Comparison of ENCODE assay signal across 10 cellular contexts in the genomic region with DNA sequence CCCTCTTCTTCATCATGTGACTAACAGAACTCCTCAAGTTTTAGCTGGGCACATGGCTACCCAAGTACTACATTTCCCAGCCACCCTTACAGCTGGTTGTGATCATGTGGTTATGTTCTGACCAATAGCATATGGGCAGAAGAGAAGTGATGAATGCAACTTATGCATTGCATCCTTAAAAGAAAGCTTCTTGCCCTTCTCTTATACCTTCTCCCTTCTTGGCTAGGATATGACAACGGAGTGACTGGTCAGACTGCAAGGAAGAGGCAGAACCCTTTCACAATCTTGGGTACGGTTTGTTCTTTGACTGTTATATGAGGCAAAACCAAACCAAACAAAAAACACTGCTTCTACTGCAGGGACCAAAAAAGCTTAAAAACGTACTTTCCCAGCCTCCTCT.
A peak's percentile ranks its signal among the peaks of the same experiment; 100 is the strongest.
DNase-seq lines count a peak whose midpoint lies in the region; ATAC-seq and TF ChIP-seq lines count a peak whose summit lies in the region.
"Had no signal": no experiment of that assay in that cellular context is flagged by ENCODE, and none has a peak within 500 bp of the region (broad histone marks: within the 10 kb centered on the region; RNA-seq: fewer than 3 reads in every experiment).

No MANE protein-coding gene starts in this region.

- no peak overlapping the region; the same call in 1 of the 2 replicates for H2BK20ac ChIP-seq in IMR-90 (ENCODE audit: low read depth, low read length)

- peaks cover 10% of the 10 kb centered on the region; the same call in 1 of the 2 replicates for H3K9me1 ChIP-seq in IMR-90 (ENCODE audit: insufficient read depth, low read length)

- H3K27ac ChIP-seq in IMR-90 (ENCODE audit: insufficient read depth, low read length) (no peak overlapping the region), mammary epithelial cell (ENCODE audit: insufficient read depth, low read depth, low read length) (no peak overlapping the region), psoas muscle (no peak overlapping the region), Peyer's patch (peak overlapping the region in 1 of 4 donors; percentile 27)

- H2BK5ac ChIP-seq in IMR-90 (ENCODE audit: low read depth, low read length, poor library complexity, severe bottlenecking): peak overlapping the region; percentile 42

- H2AFZ ChIP-seq in IMR-90 (replicated peaks; ENCODE audit: low read length, poor library complexity): no peak overlapping the region
- peak overlapping the region; percentile 17 for H2AFZ ChIP-seq in mammary epithelial cell (ENCODE audit: low read depth, low read length)

- ATAC-seq in GM18870 (IDR thresholded peaks at IDR 0.05; ENCODE audit: unreplicated experiment) (peak; percentile 20), IMR-90 (ENCODE audit: low read depth) (no peak), psoas muscle (peak in 3 of 4 donors; percentile 41 to 72 (median 54)), GM21423 (IDR thresholded peaks at IDR 0.05; ENCODE audit: unreplicated experiment) (no peak)

- no peaks in the 10 kb centered on the region for H3K27me3 ChIP-seq in IMR-90 (ENCODE audit: control insufficient read depth, insufficient read depth, low read length)
- no peaks in the 10 kb centered on the region for H3K27me3 ChIP-seq in mammary epithelial cell (ENCODE audit: insufficient read depth, low read length)
- peaks cover 0 to 20% (median 3%) of the 10 kb centered on the region in 3 donors for H3K27me3 ChIP-seq in psoas muscle (ENCODE audit: insufficient read depth in 3 of 3, low read length in 2 of 3)
- no peaks in the 10 kb centered on the region for H3K27me3 ChIP-seq in Peyer's patch

- POLR2A ChIA-PET in IMR-90 (lab: Charles Lee; ENCODE audit: unreplicated experiment): interaction anchor here (0.8 kb wide), 1 partner anchor 243 kb away, joined by 3 read pairs; no protein-coding TSS in a partner anchor

- peaks cover 11% of the 10 kb centered on the region for H3K4me1 ChIP-seq in IMR-90 (ENCODE audit: control insufficient read depth, insufficient read depth, low read length)
- peaks cover 6% of the 10 kb centered on the region for H3K4me1 ChIP-seq in mammary epithelial cell (ENCODE audit: insufficient read depth, low read length)
- no peaks in the 10 kb centered on the region for H3K4me1 ChIP-seq in psoas muscle
- H3K4me1 ChIP-seq in Peyer's patch: peaks cover 0 to 9% (median 0%) of the 10 kb centered on the region in 4 donors

- BruUV-seq in IMR-90 (replicated peaks; lab: Mats Ljungman, UMichigan): no TSS peak
- no TSS peak for BruUV-seq in mammary epithelial cell (replicated peaks; lab: Mats Ljungman, UMichigan)

- no peak for TF ChIP-seq POLR2A in IMR-90 (IDR thresholded peaks at IDR 0.05; ENCODE audit: low read depth, low read length)
- TF ChIP-seq POLR2A in Peyer's patch (IDR thresholded peaks at IDR 0.05): no peak

- H3K4me2 ChIP-seq in IMR-90 (ENCODE audit: low read depth, low read length): 0 out of 2 replicates have a peak overlapping the region, but pooled peaks have one; percentile 17
- H3K4me2 ChIP-seq in mammary epithelial cell (ENCODE audit: insufficient read depth, low read depth, low read length): no peak overlapping the region

- CTCF ChIA-PET in IMR-90 (lab: Yijun Ruan, JAX): interaction anchor here (0.6 to 1.1 kb wide), 4 partner anchors 247 to 785 kb away, joined by 3 to 8 read pairs (median 3); no protein-coding TSS in a partner anchor
- CTCF ChIA-PET in mammary epithelial cell (lab: Charles Lee; ENCODE audit: low non-redundant PET): interaction anchor here (0.7 kb wide), 1 partner anchor 133 kb away, joined by 8 read pairs; no protein-coding TSS in a partner anchor

- WGBS in IMR-90 (ENCODE audit: extremely low coverage in 2 of 2, insufficient read length in 1 of 2), 2 experiments: no CpG with 5 or more reads among the region's 3 CpGs
- WGBS in mammary epithelial cell (ENCODE audit: low coverage, missing lambda C conversion rate): 78% methylated on average over 2 of the region's 3 CpGs
- 41 to 64% (median 53%) methylated on average over 3 of the region's 3 CpGs for WGBS in psoas muscle, 3 donors

- in situ Hi-C loops in IMR-90 (cut with MboI; ENCODE audit: low sequenced_read_pairs): loop anchor here (5.0 to 25.0 kb wide), 4 partner anchors 243 to 893 kb away; a partner anchor contains a TSS
- in situ Hi-C loops in mammary epithelial cell (cut with MboI; ENCODE audit: low sequenced_read_pairs in 2 of 2): loop anchor here (5.0 to 25.0 kb wide), 5 partner anchors 243 to 793 kb away; a partner anchor contains a TSS

- H3K79me2 ChIP-seq in mammary epithelial cell (ENCODE audit: insufficient read depth, low read length): no peaks in the 10 kb centered on the region

- peak overlapping the region; percentile 49; the same call in 1 of the 2 replicates for H3K14ac ChIP-seq in IMR-90 (replicated peaks; ENCODE audit: low read depth, low read length)

- H3K9ac ChIP-seq in IMR-90 (ENCODE audit: low read depth, low read length) (no peak overlapping the region), mammary epithelial cell (ENCODE audit: insufficient read depth, low read length) (no peak overlapping the region)

- H3K4me3 ChIP-seq in IMR-90 (ENCODE audit: insufficient read depth, low read depth, low read length): no peak overlapping the region
- H3K4me3 ChIP-seq in mammary epithelial cell (replicated peaks in 1 of 3; ENCODE audit: insufficient read depth in 1 of 3, low read depth in 2 of 3, low read length in 3 of 3): no peak overlapping the region
- no peak overlapping the region for H3K4me3 ChIP-seq in psoas muscle
- H3K4me3 ChIP-seq in Peyer's patch: no peak overlapping the region

- H4K5ac ChIP-seq in IMR-90 (ENCODE audit: low read depth, low read length): peak overlapping the region; percentile 68; the same call in 1 of the 2 replicates

- H3K18ac ChIP-seq in IMR-90 (ENCODE audit: low read depth, low read length): peak overlapping the region; percentile 82; the same call in 1 of the 2 replicates

- H3K9me3 ChIP-seq in IMR-90 (ENCODE audit: control insufficient read depth, insufficient read depth, low read length) (no peaks in the 10 kb centered on the region), mammary epithelial cell (replicated peaks; ENCODE audit: insufficient read depth, low read length) (no peaks in the 10 kb centered on the region), psoas muscle (no peaks in the 10 kb centered on the region), Peyer's patch (no peaks in the 10 kb centered on the region)

- no peak overlapping the region for H4K91ac ChIP-seq in IMR-90 (ENCODE audit: insufficient read depth, low read depth, low read length)

- H4K20me1 ChIP-seq in IMR-90 (ENCODE audit: insufficient read depth, low read length) (no peaks in the 10 kb centered on the region), mammary epithelial cell (ENCODE audit: insufficient read depth, low read length) (no peaks in the 10 kb centered on the region)

- no peak overlapping the region for H2AK9ac ChIP-seq in IMR-90 (replicated peaks; ENCODE audit: low read depth, low read length, poor library complexity)

- H3K23ac ChIP-seq in IMR-90 (ENCODE audit: low read depth, low read length): no peak overlapping the region

- H3K79me1 ChIP-seq in IMR-90 (ENCODE audit: low read depth in 1 of 2, low read length in 2 of 2): no peaks in the 10 kb centered on the region

- no peaks in the 10 kb centered on the region for H3K36me3 ChIP-seq in IMR-90 (ENCODE audit: control insufficient read depth, insufficient read depth, low read length)
- H3K36me3 ChIP-seq in mammary epithelial cell (ENCODE audit: insufficient read depth, low read length): no peaks in the 10 kb centered on the region
- no peaks in the 10 kb centered on the region for H3K36me3 ChIP-seq in psoas muscle (ENCODE audit: insufficient read depth in 1 of 2, low read depth in 1 of 2)
- H3K36me3 ChIP-seq in Peyer's patch: no peaks in the 10 kb centered on the region

- no peak overlapping the region for H3K4ac ChIP-seq in IMR-90 (ENCODE audit: low read depth, low read length)

- TF ChIP-seq RAD21 in IMR-90 (IDR thresholded peaks at IDR 0.05; ENCODE audit: low read length): no peak

- H3K56ac ChIP-seq in IMR-90 (ENCODE audit: extremely low read depth, insufficient read depth, low read length): no peak overlapping the region

- no peak overlapping the region for H2BK15ac ChIP-seq in IMR-90 (ENCODE audit: low read depth, low read length)

- no peak overlapping the region for H4K8ac ChIP-seq in IMR-90 (ENCODE audit: low read depth in 2 of 2, low read length in 2 of 2)

- dilution Hi-C loops in IMR-90 (cut with HindIII; ENCODE audit: low sequenced_read_pairs, unreplicated experiment) (no loop called here), mammary epithelial cell (cut with HindIII; ENCODE audit: low sequenced_read_pairs) (loop anchor here (5.0 kb wide), 2 partner anchors 58 to 653 kb away; no protein-coding TSS in a partner anchor)

- intact Hi-C loops in IMR-90 (cut with micrococcal nuclease): loop anchor here (1.0 to 10.0 kb wide), 2 partner anchors 53 to 1336 kb away; a partner anchor contains a TSS
- intact Hi-C loops in mammary epithelial cell (cut with micrococcal nuclease): no loop called here
- intact Hi-C loops in psoas muscle (cut with DNase I): loop anchor here (5.0 kb wide), 2 partner anchors 653 to 788 kb away; no protein-coding TSS in a partner anchor

- no peak for TF ChIP-seq CTCF in IMR-90 (conservative IDR thresholded peaks at IDR 0.05; ENCODE audit: low read depth, low read length)
- TF ChIP-seq CTCF in mammary epithelial cell (conservative IDR thresholded peaks at IDR 0.05 in 1 of 2, IDR thresholded peaks at IDR 0.05 in 1 of 2; ENCODE audit: extremely low read depth in 1 of 2, insufficient read depth in 1 of 2, low read depth in 1 of 2, low read length in 2 of 2): no peak
- no peak for TF ChIP-seq CTCF in psoas muscle (IDR thresholded peaks at IDR 0.05)
- TF ChIP-seq CTCF in Peyer's patch (IDR thresholded peaks at IDR 0.05): no peak

- no peak overlapping the region for H2BK120ac ChIP-seq in IMR-90 (ENCODE audit: low read depth, low read length)

- H2AK5ac ChIP-seq in IMR-90 (ENCODE audit: low read depth, low read length): no peak overlapping the region

- no peak for DNase-seq in IMR-90
- DNase-seq in mammary epithelial cell: peak; percentile 40
- DNase-seq in psoas muscle: no peak
- DNase-seq in Peyer's patch: no peak
- no peak for DNase-seq in SKM-1 (lab: John Stamatoyannopoulos, UW; ENCODE audit: unreplicated experiment)
- no peak for DNase-seq in activated CD4-positive, alpha-beta T cell treated with anti-CD3 and anti-CD28 coated beads, Interleukin-2, amount 50 U/mL, for 4 hours
- DNase-seq: activated CD8-positive, alpha-beta memory T cell treated with anti-CD3 and anti-CD28 coated beads, Interleukin-2, amount 10 ng/mL, durations not matched to agents 7 days and 5 days; stimulated activated CD4-positive, alpha-beta T cell treated with anti-CD3 and anti-CD28 coated beads, Interleukin-4, amount 100 ng/mL, for 4 hours had no signal

TF ChIP-seq in IMR-90, 13 proteins besides CTCF, POLR2A, EP300 and RAD21:
- no peak for TF ChIP-seq SMC3 (IDR thresholded peaks at IDR 0.05; ENCODE audit: low read depth, low read length)
- no peak for TF ChIP-seq CHD1 (IDR thresholded peaks at IDR 0.05; ENCODE audit: low read depth, low read length)
- no peak for TF ChIP-seq MAZ (IDR thresholded peaks at IDR 0.05; ENCODE audit: borderline replicate concordance, low read depth, low read length)
TF ChIP-seq in IMR-90: peak in this region for 0.

Comparison
In these comparisons a context has a peak if more than half of its experiments do, and no peak if none do; other contexts are left out.
1. ATAC-seq: peak in GM18870 (single experiment) and psoas muscle (3 of 4); none in IMR-90 (single experiment) and GM21423 (single experiment).